In genomic region chr17:41516147-41516827, GRCh38 we compare ENCODE assay signal across 22 cellular contexts. TPM values are rescaled to one million over a fixed set of nuclear protein-coding genes. Genes with fewer than 3 reads are reported as not detected.
A peak's percentile ranks its signal among the peaks of the same experiment; 100 is the strongest.
DNase-seq lines count a peak whose midpoint lies in the region; TF ChIP-seq lines count a peak whose summit lies in the region.
"Had no signal": no experiment of that assay in that cellular context is flagged by ENCODE, and none has a peak within 500 bp of the region (broad histone marks: within the 10 kb centered on the region; RNA-seq: fewer than 3 reads in every experiment).

No MANE protein-coding gene starts in this region.

- H3K36me3 Mint-ChIP-seq in activated CD4-positive, alpha-beta T cell treated with anti-CD3 and anti-CD28 coated beads, Interleukin-2, amount 10 ng/mL, durations not matched to agents 7 days and 5 days (ENCODE audit: low read depth): no peaks in the 10 kb centered on the region

- in situ Hi-C loops in KBM-7 (cut with MboI; ENCODE audit: low pct_unique_long_range_greater_than_20kb, low sequenced_read_pairs): loop anchor here (25.0 kb wide), 1 partner anchor 604 kb away; no protein-coding TSS in a partner anchor

- H3K36me3 ChIP-seq in neuronal stem cell (replicated peaks in 1 of 2; ENCODE audit: control insufficient read depth in 2 of 2, insufficient read depth in 2 of 2, low read length in 2 of 2): no peaks in the 10 kb centered on the region
- no peaks in the 10 kb centered on the region for H3K36me3 ChIP-seq in vagina
- no peaks in the 10 kb centered on the region for H3K36me3 ChIP-seq in trophoblast cell (ENCODE audit: control insufficient read depth in 1 of 2, insufficient read depth in 2 of 2, low read length in 2 of 2)
- H3K36me3 ChIP-seq: BLaER1 treated with 17β-estradiol and CSF1 and Interleukin-3, amounts not matched to agents 10 nM and 100 nM had no signal

- H3K27me3 ChIP-seq in neuronal stem cell (ENCODE audit: control insufficient read depth in 3 of 3, insufficient read depth in 3 of 3, low read depth in 1 of 3, low read length in 3 of 3) (no peaks in the 10 kb centered on the region), vagina (no peaks in the 10 kb centered on the region), trophoblast cell (ENCODE audit: insufficient read depth, low read length) (no peaks in the 10 kb centered on the region)
- H3K27me3 ChIP-seq: BLaER1 treated with 17β-estradiol and CSF1 and Interleukin-3, amounts not matched to agents 10 nM and 100 nM; MG63 had no signal

- TF ChIP-seq POLR2A in vagina (IDR thresholded peaks at IDR 0.05): no peak

- H3K4me3 Mint-ChIP-seq in activated CD4-positive, alpha-beta T cell treated with anti-CD3 and anti-CD28 coated beads, Interleukin-2, amount 10 ng/mL, durations not matched to agents 7 days and 5 days: no peak overlapping the region

- H3K4me3 ChIP-seq in neuronal stem cell (ENCODE audit: low read length in 2 of 2) (no peak overlapping the region), vagina (peak overlapping the region in 1 of 2 donors; percentile 42), trophoblast cell (ENCODE audit: low read depth, low read length) (no peak overlapping the region)
- H3K4me3 ChIP-seq: BLaER1 treated with 17β-estradiol and CSF1 and Interleukin-3, amounts not matched to agents 10 nM and 100 nM had no signal

- H3K4me2 ChIP-seq in neuronal stem cell (ENCODE audit: insufficient read depth, low read length, poor library complexity, severe bottlenecking) (no peak overlapping the region), trophoblast cell (ENCODE audit: low read length) (no peak overlapping the region)
- H3K4me2 ChIP-seq: BLaER1 treated with 17β-estradiol and CSF1 and Interleukin-3, amounts not matched to agents 10 nM and 100 nM had no signal

- H2AFZ ChIP-seq in neuronal stem cell (ENCODE audit: low read length): no peak overlapping the region
- no peak overlapping the region for H2AFZ ChIP-seq in trophoblast cell (ENCODE audit: insufficient read depth, low read length, poor library complexity)

- POLR2A ChIA-PET in RWPE1 (lab: Yijun Ruan, JAX; ENCODE audit: low non-redundant PET): no interaction called here
- POLR2A ChIA-PET in activated CD4-positive, alpha-beta T cell treated with anti-CD3 and anti-CD28 coated beads, Interleukin-2, amount 10 ng/mL, durations not matched to agents 7 days and 5 days (lab: Charles Lee): no interaction called here

- H3K9ac ChIP-seq in neuronal stem cell (ENCODE audit: low read depth, low read length, poor library complexity): peak overlapping the region; percentile 31
- H3K9ac ChIP-seq in trophoblast cell (ENCODE audit: low read length): no peak overlapping the region
- H3K9ac ChIP-seq: BLaER1 treated with 17β-estradiol and CSF1 and Interleukin-3, amounts not matched to agents 10 nM and 100 nM had no signal

- H3K9me3 ChIP-seq in neuronal stem cell (replicated peaks in 1 of 2; ENCODE audit: control insufficient read depth in 2 of 2, insufficient read depth in 1 of 2, low read depth in 1 of 2, low read length in 2 of 2): no peaks in the 10 kb centered on the region
- H3K9me3 ChIP-seq in vagina: no peaks in the 10 kb centered on the region
- peaks cover 2% of the 10 kb centered on the region for H3K9me3 ChIP-seq in trophoblast cell (ENCODE audit: insufficient read depth, low read depth, low read length)
- H3K9me3 ChIP-seq: BLaER1 treated with 17β-estradiol and CSF1 and Interleukin-3, amounts not matched to agents 10 nM and 100 nM; MG63 had no signal

- no peak overlapping the region for H4K12ac ChIP-seq in trophoblast cell (ENCODE audit: low read depth, low read length)

- H3K4me1 Mint-ChIP-seq in activated CD4-positive, alpha-beta T cell treated with anti-CD3 and anti-CD28 coated beads, Interleukin-2, amount 10 ng/mL, durations not matched to agents 7 days and 5 days: no peaks in the 10 kb centered on the region

- H3K27ac ChIP-seq in RWPE1: peak overlapping the region; percentile 98
- peak overlapping the region; percentile 98 for H3K27ac ChIP-seq in epithelial cell of prostate
- H3K27ac ChIP-seq in neuronal stem cell (replicated peaks; ENCODE audit: low read length): no peak overlapping the region
- peak overlapping the region; percentile 12 for H3K27ac ChIP-seq in vagina
- H3K27ac ChIP-seq in trophoblast cell (ENCODE audit: low read depth, low read length): no peak overlapping the region
- H3K27ac ChIP-seq: BLaER1 treated with 17β-estradiol and CSF1 and Interleukin-3, amounts not matched to agents 10 nM and 100 nM had no signal

- H3K79me1 ChIP-seq in neuronal stem cell (ENCODE audit: low read depth, low read length) (no peaks in the 10 kb centered on the region), trophoblast cell (ENCODE audit: low read length) (no peaks in the 10 kb centered on the region)

- H3K4me1 ChIP-seq in neuronal stem cell (ENCODE audit: control insufficient read depth in 2 of 2, insufficient read depth in 1 of 2, low read depth in 1 of 2, low read length in 2 of 2) (peaks cover 0 to 2% of the 10 kb centered on the region in 2 donors), vagina (peaks cover 4% of the 10 kb centered on the region), trophoblast cell (ENCODE audit: control insufficient read depth in 1 of 2, insufficient read depth in 2 of 2, low read length in 2 of 2) (peaks cover 2 to 4% of the 10 kb centered on the region in 2 experiments)

- H2BK5ac ChIP-seq in neuronal stem cell (ENCODE audit: low read length) (no peak overlapping the region), trophoblast cell (ENCODE audit: low read depth, low read length, poor library complexity) (no peak overlapping the region)

- TF ChIP-seq CTCF in RWPE1 (conservative IDR thresholded peaks at IDR 0.05; ENCODE audit: low read depth) (no peak), vagina (IDR thresholded peaks at IDR 0.05) (no peak)

- H2BK120ac ChIP-seq in neuronal stem cell (ENCODE audit: low read depth, low read length) (no peak overlapping the region), trophoblast cell (ENCODE audit: insufficient read depth, low read length, poor library complexity) (no peak overlapping the region)

- no peak overlapping the region for H2BK12ac ChIP-seq in neuronal stem cell (ENCODE audit: low read length)
- no peak overlapping the region for H2BK12ac ChIP-seq in trophoblast cell (ENCODE audit: low read length)

- no peak overlapping the region for H4K91ac ChIP-seq in neuronal stem cell (ENCODE audit: low read depth, low read length, poor library complexity)
- H4K91ac ChIP-seq in trophoblast cell (ENCODE audit: low read depth, low read length): no peak overlapping the region

- no peak for DNase-seq in RWPE1 (ENCODE audit: low spot score)
- no peak for DNase-seq in epithelial cell of prostate (ENCODE audit: low read depth, low spot score)
- DNase-seq in neuronal stem cell (ENCODE audit: low spot score): no peak
- no peak for DNase-seq in vagina (ENCODE audit: extremely low spot score in 2 of 2)
- no peak for DNase-seq in trophoblast cell
- no peak for DNase-seq in KBM-7
- DNase-seq in activated CD4-positive, alpha-beta T cell treated with anti-CD3 and anti-CD28 coated beads, Interleukin-2, amount 10 ng/mL, durations not matched to agents 7 days and 5 days: no peak
- DNase-seq: DMS79; H7; Karpas-422; MG63; NCI-H1105; NCI-H2081 treated with DMSO at 0.1 percent for 48 hours; NCI-H748 treated with DMSO at 0.1 percent for 48 hours; NK-92 treated with Interleukin-12 subunit alpha and Interleukin-12 subunit beta, amount 100 ng/mL, for 24 hours; SIG-M5 had no signal

- H2AK5ac ChIP-seq in neuronal stem cell (ENCODE audit: low read depth, low read length) (peak overlapping the region; percentile 49), trophoblast cell (ENCODE audit: low read length) (no peak overlapping the region)

- H3K23ac ChIP-seq in neuronal stem cell (ENCODE audit: low read depth, low read length, poor library complexity) (no peak overlapping the region), trophoblast cell (ENCODE audit: low read length) (no peak overlapping the region)

- no peak overlapping the region for H3K27ac Mint-ChIP-seq in activated CD4-positive, alpha-beta T cell treated with anti-CD3 and anti-CD28 coated beads, Interleukin-2, amount 10 ng/mL, durations not matched to agents 7 days and 5 days

- intact Hi-C loops in vagina (cut with DNase I): no loop called here

- H3K18ac ChIP-seq in neuronal stem cell (ENCODE audit: low read length) (peak overlapping the region; percentile 57), trophoblast cell (ENCODE audit: low read length) (no peak overlapping the region)

- H3K14ac ChIP-seq in neuronal stem cell (ENCODE audit: low read length): no peak overlapping the region
- no peak overlapping the region for H3K14ac ChIP-seq in trophoblast cell (ENCODE audit: low read length)

- H2BK15ac ChIP-seq in neuronal stem cell (ENCODE audit: low read length): peak overlapping the region; percentile 19

- no peaks in the 10 kb centered on the region for H3K9me3 Mint-ChIP-seq in activated CD4-positive, alpha-beta T cell treated with anti-CD3 and anti-CD28 coated beads, Interleukin-2, amount 10 ng/mL, durations not matched to agents 7 days and 5 days

- H3K27me3 Mint-ChIP-seq in activated CD4-positive, alpha-beta T cell treated with anti-CD3 and anti-CD28 coated beads, Interleukin-2, amount 10 ng/mL, durations not matched to agents 7 days and 5 days: no peaks in the 10 kb centered on the region

- no peak overlapping the region for H4K8ac ChIP-seq in neuronal stem cell (ENCODE audit: low read depth, low read length)
- no peak overlapping the region for H4K8ac ChIP-seq in trophoblast cell (ENCODE audit: low read depth, low read length)

- H3K79me2 ChIP-seq in trophoblast cell (ENCODE audit: control insufficient read depth, insufficient read depth, low read length, poor library complexity): no peaks in the 10 kb centered on the region

- WGBS in neuronal stem cell (ENCODE audit: extremely low coverage in 2 of 2, insufficient read length in 2 of 2, insufficient replicate concordance in 1 of 2), 2 donors: no CpG with 5 or more reads among the region's 14 CpGs
- no CpG with 5 or more reads among the region's 14 CpGs for WGBS in trophoblast cell (ENCODE audit: extremely low coverage, insufficient coverage, insufficient read length)

- H3K4ac ChIP-seq in neuronal stem cell (ENCODE audit: low read length): peak overlapping the region; percentile 66
- H3K4ac ChIP-seq in trophoblast cell (ENCODE audit: low read depth, low read length): no peak overlapping the region

- CTCF ChIA-PET in RWPE1 (lab: Yijun Ruan, JAX): no interaction called here
- CTCF ChIA-PET in activated CD4-positive, alpha-beta T cell treated with anti-CD3 and anti-CD28 coated beads, Interleukin-2, amount 10 ng/mL, durations not matched to agents 7 days and 5 days (lab: Charles Lee): no interaction called here

RNA-seq across cellular contexts. Expression of gene KRT15, which starts 2.4 kb away (rescaled TPM):
- 0.01 TPM for polyA plus RNA-seq in neuronal stem cell (2013, experiment 1 of 2)
- 0.01 TPM for polyA plus RNA-seq in neuronal stem cell (2013, experiment 2 of 2)
- 931 TPM for total RNA-seq in vagina
- 0.40 and 0.64 TPM in 2 replicates for polyA plus RNA-seq in trophoblast cell (2013)
- not detected for total RNA-seq in activated CD4-positive, alpha-beta T cell treated with anti-CD3 and anti-CD28 coated beads, Interleukin-2, amount 10 ng/mL, durations not matched to agents 7 days and 5 days
- total RNA-seq: A673, OCI-LY7 had no signal

RNA-seq across cellular contexts. Expression of gene KRT13, which starts 10.9 kb away (rescaled TPM):
- polyA plus RNA-seq in neuronal stem cell (2013, experiment 1 of 2): 0.01 TPM
- not detected for polyA plus RNA-seq in neuronal stem cell (2013, experiment 2 of 2)
- 10,968 TPM for total RNA-seq in vagina
- polyA plus RNA-seq in trophoblast cell (2013): not detected in 2 replicates
- not detected for total RNA-seq in activated CD4-positive, alpha-beta T cell treated with anti-CD3 and anti-CD28 coated beads, Interleukin-2, amount 10 ng/mL, durations not matched to agents 7 days and 5 days
- total RNA-seq: A673, H7, NCI-H460, OCI-LY7 had no signal

RNA-seq across cellular contexts. Expression of gene KRT19, which starts 11.8 kb away (rescaled TPM):
- 106 TPM for polyA plus RNA-seq in neuronal stem cell (2013, experiment 1 of 2)
- 103 TPM for polyA plus RNA-seq in neuronal stem cell (2013, experiment 2 of 2)
- total RNA-seq in vagina: 198 TPM
- 1,394 and 1,458 TPM in 2 replicates for polyA plus RNA-seq in trophoblast cell (2013)
- not detected for total RNA-seq in activated CD4-positive, alpha-beta T cell treated with anti-CD3 and anti-CD28 coated beads, Interleukin-2, amount 10 ng/mL, durations not matched to agents 7 days and 5 days
- total RNA-seq: OCI-LY7 had no signal

RNA-seq across cellular contexts. Expression of gene KRT36, which starts 26.6 kb away (rescaled TPM):
- not detected for polyA plus RNA-seq in neuronal stem cell (2013, experiment 1 of 2)
- polyA plus RNA-seq in neuronal stem cell (2013, experiment 2 of 2): not detected
- total RNA-seq in vagina: not detected
- not detected in 2 replicates for polyA plus RNA-seq in trophoblast cell (2013)
- not detected for total RNA-seq in activated CD4-positive, alpha-beta T cell treated with anti-CD3 and anti-CD28 coated beads, Interleukin-2, amount 10 ng/mL, durations not matched to agents 7 days and 5 days
- total RNA-seq: A673, H7, HT-29, NCI-H460, OCI-LY7, RPMI7951 had no signal

RNA-seq across cellular contexts. Expression of gene KRT35, which starts 35.3 kb away (rescaled TPM):
- polyA plus RNA-seq in neuronal stem cell (2013, experiment 1 of 2): not detected
- not detected for polyA plus RNA-seq in neuronal stem cell (2013, experiment 2 of 2)
- not detected for total RNA-seq in vagina
- polyA plus RNA-seq in trophoblast cell (2013): not detected in 2 replicates
- not detected for total RNA-seq in activated CD4-positive, alpha-beta T cell treated with anti-CD3 and anti-CD28 coated beads, Interleukin-2, amount 10 ng/mL, durations not matched to agents 7 days and 5 days
- total RNA-seq: A673, H7, HT-29, NCI-H460, OCI-LY7, RPMI7951 had no signal

Comparison
In these comparisons a context has a peak if more than half of its experiments do, and no peak if none do; other contexts are left out.
1. H3K27ac ChIP-seq: peak in RWPE1 (single experiment), epithelial cell of prostate (single experiment) and vagina (single experiment); none in neuronal stem cell (single experiment) and trophoblast cell (single experiment).
2. RNA of gene KRT15, which starts 2.4 kb away (total RNA-seq): 931 TPM in vagina (single experiment); not detected in activated CD4-positive, alpha-beta T cell treated with anti-CD3 and anti-CD28 coated beads, Interleukin-2, amount 10 ng/mL, durations not matched to agents 7 days and 5 days; every median in the first group is over 100 times any median in the second.
3. RNA of gene KRT13, which starts 10.9 kb away (total RNA-seq): 10,968 TPM in vagina (single experiment); not detected in activated CD4-positive, alpha-beta T cell treated with anti-CD3 and anti-CD28 coated beads, Interleukin-2, amount 10 ng/mL, durations not matched to agents 7 days and 5 days; every median in the first group is over 1,000 times any median in the second.
4. RNA of gene KRT19, which starts 11.8 kb away (total RNA-seq): 198 TPM in vagina (single experiment); not detected in activated CD4-positive, alpha-beta T cell treated with anti-CD3 and anti-CD28 coated beads, Interleukin-2, amount 10 ng/mL, durations not matched to agents 7 days and 5 days; every median in the first group is over 100 times any median in the second.